In the genomic region with DNA sequence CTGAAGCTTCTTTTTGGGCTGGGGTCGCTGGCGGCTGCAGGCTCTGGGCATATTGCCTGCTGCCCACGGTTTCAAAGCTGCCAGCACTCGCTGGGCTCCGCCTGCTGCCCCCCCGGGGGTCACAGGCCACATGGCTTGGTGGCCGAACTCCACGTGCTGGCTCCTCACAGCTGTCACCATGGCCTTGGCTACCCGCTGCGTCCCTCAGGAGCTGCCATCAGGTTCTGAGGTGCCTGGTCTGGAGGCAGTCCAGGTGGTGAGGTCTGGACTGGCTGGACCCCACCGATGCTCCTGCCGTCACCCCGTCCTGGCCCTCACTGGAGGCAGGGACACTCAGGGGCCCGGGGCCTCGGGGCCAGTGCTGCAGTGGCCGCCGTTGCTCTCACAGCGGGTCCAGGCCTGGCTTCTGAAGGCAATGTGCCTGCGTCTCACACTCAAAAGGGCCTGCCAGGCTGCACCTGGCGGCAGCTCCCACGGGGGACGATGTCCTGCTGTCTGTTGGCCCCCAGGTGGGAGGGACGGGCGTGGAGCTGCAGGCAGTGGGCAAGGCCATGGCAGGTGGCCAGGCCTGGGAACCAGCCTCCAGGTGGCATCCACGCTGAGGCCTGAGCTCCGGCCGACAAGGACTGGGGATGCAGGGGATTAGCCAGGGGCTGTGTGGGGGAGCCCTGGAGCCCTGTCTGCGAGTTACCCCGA, we compare ENCODE assay signal across 18 cellular contexts. TPM values are rescaled to one million over a fixed set of nuclear protein-coding genes. Genes with fewer than 3 reads are reported as not detected.
DNase-seq lines count a peak whose midpoint lies in the region; ATAC-seq, FAIRE-seq and TF ChIP-seq lines count a peak whose summit lies in the region.
"Had no signal": no experiment of that assay in that cellular context is flagged by ENCODE, and none has a peak within 500 bp of the region (broad histone marks: within the 10 kb centered on the region; RNA-seq: fewer than 3 reads in every experiment).

No MANE protein-coding gene starts in this region.

- TF ChIP-seq RAD21 in IMR-90 (IDR thresholded peaks at IDR 0.05; ENCODE audit: low read length) = no peak
- no peak for TF ChIP-seq RAD21 in K562 (CRISPR knock-in tag; conservative IDR thresholded peaks at IDR 0.05 in 1 of 2, IDR thresholded peaks at IDR 0.05 in 1 of 2)

- ATAC-seq in IMR-90 (ENCODE audit: low read depth) (no peak), K562 (no peak), HG03095 (IDR thresholded peaks at IDR 0.05; ENCODE audit: unreplicated experiment) (no peak)
- ATAC-seq: CD8-positive, alpha-beta T cell; GM12878; HCT116 had no signal

- H2AK5ac ChIP-seq in IMR-90 (ENCODE audit: low read depth, low read length) (peak overlapping the region; percentile 49; the same call in 1 of the 2 replicates), neuronal stem cell (ENCODE audit: low read depth, low read length) (no peak overlapping the region)

- H3K23ac ChIP-seq in IMR-90 (ENCODE audit: low read depth, low read length) (no peak overlapping the region), neuronal stem cell (ENCODE audit: low read depth, low read length, poor library complexity) (peak overlapping the region; percentile 73)

- H4K20me1 ChIP-seq in IMR-90 (ENCODE audit: insufficient read depth, low read length) (peaks cover 65% of the 10 kb centered on the region), K562 (replicated peaks; ENCODE audit: control insufficient read depth, insufficient read depth, low read length) (0 out of 2 replicates have a peak, but pooled peaks cover 6% of the 10 kb centered on the region)

- H3K4ac ChIP-seq in IMR-90 (ENCODE audit: low read depth, low read length) (0 out of 2 replicates have a peak overlapping the region, but pooled peaks have one; percentile 28), neuronal stem cell (ENCODE audit: low read length) (no peak overlapping the region)

- H3K18ac ChIP-seq in IMR-90 (ENCODE audit: low read depth, low read length) (no peak overlapping the region), neuronal stem cell (ENCODE audit: low read length) (no peak overlapping the region)

- H3K4me3 Mint-ChIP-seq in endothelial cell (ENCODE audit: unreplicated experiment) = no peak overlapping the region
- H3K4me3 Mint-ChIP-seq: CD14-positive monocyte; CD8-positive, alpha-beta T cell had no signal

- H3K79me2 ChIP-seq in K562 (ENCODE audit: control insufficient read depth, insufficient read depth, low read length) = peaks cover 96% of the 10 kb centered on the region

- H3K27me3 Mint-ChIP-seq in endothelial cell (ENCODE audit: unreplicated experiment) = peaks cover 4% of the 10 kb centered on the region

- H3K9ac ChIP-seq in IMR-90 (ENCODE audit: low read depth, low read length) = no peak overlapping the region
- no peak overlapping the region for H3K9ac ChIP-seq in K562 (ENCODE audit: insufficient read depth in 1 of 2, low read depth in 2 of 2, low read length in 2 of 2)
- H3K9ac ChIP-seq in neuronal stem cell (ENCODE audit: low read depth, low read length, poor library complexity) = no peak overlapping the region
- H3K9ac ChIP-seq: GM23248 had no signal

- DNase-seq in IMR-90 (no peak), K562 (ENCODE audit: extremely low read depth in 1 of 4, low spot score in 3 of 4) (no peak), neuronal stem cell (ENCODE audit: low spot score) (no peak), endothelial cell (ENCODE audit: low spot score) (no peak), NCI-H510A (lab: John Stamatoyannopoulos, UW) (no peak), DMS79 (lab: John Stamatoyannopoulos, UW) (no peak)
- DNase-seq: CD8-positive, alpha-beta T cell; DMS53; GM23248 had no signal

- H2BK120ac ChIP-seq in IMR-90 (ENCODE audit: low read depth, low read length) = peak overlapping the region; percentile 24; the same call in 1 of the 2 replicates
- H2BK120ac ChIP-seq in neuronal stem cell (ENCODE audit: low read depth, low read length) = no peak overlapping the region

- H3K4me3 ChIP-seq in IMR-90 (ENCODE audit: insufficient read depth, low read depth, low read length) (no peak overlapping the region), K562 (no peak overlapping the region), neuronal stem cell (ENCODE audit: low read length in 2 of 2) (no peak overlapping the region)
- H3K4me3 ChIP-seq: GM12878, GM23248 had no signal

- no peak overlapping the region for H3K27ac Mint-ChIP-seq in endothelial cell (ENCODE audit: unreplicated experiment)
- H3K27ac Mint-ChIP-seq: CD14-positive monocyte; CD8-positive, alpha-beta T cell had no signal

- dilution Hi-C loops in IMR-90 (cut with HindIII; ENCODE audit: low sequenced_read_pairs, unreplicated experiment) = no loop called here

- no peak for TF ChIP-seq CTCF in IMR-90 (conservative IDR thresholded peaks at IDR 0.05; ENCODE audit: low read depth, low read length)
- no peak for TF ChIP-seq CTCF in K562 (IDR thresholded peaks at IDR 0.05 in 2 of 3, conservative IDR thresholded peaks at IDR 0.05 in 1 of 3; ENCODE audit: insufficient read depth in 2 of 3, low read depth in 1 of 3, low read length in 3 of 3)
- no peak for TF ChIP-seq CTCF in endothelial cell (IDR thresholded peaks at IDR 0.05; ENCODE audit: unreplicated experiment)

- no peak overlapping the region for H4K5ac ChIP-seq in IMR-90 (ENCODE audit: low read depth, low read length)

- 93% methylated on average over 15 of the region's 29 CpGs; no CpG with 5 or more reads in 1 of the 2 experiments for WGBS in IMR-90 (ENCODE audit: extremely low coverage in 2 of 2, insufficient read length in 1 of 2), 2 experiments
- WGBS in K562 (ENCODE audit: insufficient coverage, low coverage, missing lambda C conversion rate) = 100% methylated on average over 22 of the region's 29 CpGs
- WGBS in neuronal stem cell (ENCODE audit: extremely low coverage in 2 of 2, insufficient read length in 2 of 2, insufficient replicate concordance in 1 of 2), 2 donors = no CpG with 5 or more reads among the region's 29 CpGs

- CTCF ChIA-PET in IMR-90 (lab: Yijun Ruan, JAX) (interaction anchor here (0.6 kb wide), 2 partner anchors 36 to 152 kb away, joined by 3 read pairs; no protein-coding TSS in a partner anchor), K562 (lab: Yijun Ruan, JAX; ENCODE audit: low intra/inter-chr PET ratio) (no interaction called here)

- H2BK12ac ChIP-seq in neuronal stem cell (ENCODE audit: low read length) = no peak overlapping the region

- H3K36me3 Mint-ChIP-seq in endothelial cell (ENCODE audit: low read depth, unreplicated experiment) = peaks cover 3% of the 10 kb centered on the region

- H2BK20ac ChIP-seq in IMR-90 (ENCODE audit: low read depth, low read length) = no peak overlapping the region

- H4K8ac ChIP-seq in IMR-90 (ENCODE audit: low read depth in 2 of 2, low read length in 2 of 2) = no peak overlapping the region
- no peak overlapping the region for H4K8ac ChIP-seq in neuronal stem cell (ENCODE audit: low read depth, low read length)

- peaks cover 4% of the 10 kb centered on the region; the same call in 1 of the 2 replicates for H3K9me1 ChIP-seq in IMR-90 (ENCODE audit: insufficient read depth, low read length)
- H3K9me1 ChIP-seq in K562 (ENCODE audit: control insufficient read depth, insufficient read depth, low read length) = peaks cover 4% of the 10 kb centered on the region

- no peaks in the 10 kb centered on the region for H3K4me1 Mint-ChIP-seq in endothelial cell (ENCODE audit: unreplicated experiment)
- H3K4me1 Mint-ChIP-seq: CD14-positive monocyte had no signal

- H3K36me3 ChIP-seq in IMR-90 (ENCODE audit: control insufficient read depth, insufficient read depth, low read length) (peaks cover 15% of the 10 kb centered on the region), K562 (ENCODE audit: control insufficient read depth, insufficient read depth, low read length) (peaks cover 68% of the 10 kb centered on the region; the same call in 1 of the 3 replicates), neuronal stem cell (replicated peaks in 1 of 2; ENCODE audit: control insufficient read depth in 2 of 2, insufficient read depth in 2 of 2, low read length in 2 of 2) (peaks cover 5 to 6% of the 10 kb centered on the region in 2 donors)

- H3K14ac ChIP-seq in IMR-90 (replicated peaks; ENCODE audit: low read depth, low read length) (no peak overlapping the region), neuronal stem cell (ENCODE audit: low read length) (no peak overlapping the region)

- TF ChIP-seq POLR2A in IMR-90 (IDR thresholded peaks at IDR 0.05; ENCODE audit: low read depth, low read length) (no peak), K562 (conservative IDR thresholded peaks at IDR 0.05) (no peak)

- peak overlapping the region; percentile 72 for H2AK9ac ChIP-seq in IMR-90 (replicated peaks; ENCODE audit: low read depth, low read length, poor library complexity)

- no peak for FAIRE-seq in K562 (lab: Jason Lieb, UNC)
- FAIRE-seq: A204.1, GM12878, GM18507, H54 had no signal

- peaks cover 17 to 64% of the 10 kb centered on the region in 2 experiments for H3K79me1 ChIP-seq in IMR-90 (ENCODE audit: low read depth in 1 of 2, low read length in 2 of 2)
- peaks cover 42% of the 10 kb centered on the region for H3K79me1 ChIP-seq in neuronal stem cell (ENCODE audit: low read depth, low read length)

- in situ Hi-C loops in IMR-90 (cut with MboI; ENCODE audit: low sequenced_read_pairs) (no loop called here), K562 (cut with MboI) (no loop called here)

- intact Hi-C loops in IMR-90 (cut with micrococcal nuclease) = no loop called here
- intact Hi-C loops in K562 (cut with micrococcal nuclease) = no loop called here

- H4K91ac ChIP-seq in IMR-90 (ENCODE audit: insufficient read depth, low read depth, low read length) (no peak overlapping the region), neuronal stem cell (ENCODE audit: low read depth, low read length, poor library complexity) (no peak overlapping the region)

- no peak overlapping the region for H3K27ac ChIP-seq in IMR-90 (ENCODE audit: insufficient read depth, low read length)
- H3K27ac ChIP-seq in K562 (ENCODE audit: extremely low read depth, low read depth, low read length) = no peak overlapping the region
- H3K27ac ChIP-seq in neuronal stem cell (replicated peaks; ENCODE audit: low read length) = no peak overlapping the region
- H3K27ac ChIP-seq: GM23248, HL-60 had no signal

- no peaks in the 10 kb centered on the region for H3K27me3 ChIP-seq in IMR-90 (ENCODE audit: control insufficient read depth, insufficient read depth, low read length)
- no peaks in the 10 kb centered on the region for H3K27me3 ChIP-seq in K562 (ENCODE audit: control insufficient read depth in 2 of 2, insufficient read depth in 2 of 2, low read length in 2 of 2)
- H3K27me3 ChIP-seq in neuronal stem cell (ENCODE audit: control insufficient read depth in 3 of 3, insufficient read depth in 3 of 3, low read depth in 1 of 3, low read length in 3 of 3) = no peaks in the 10 kb centered on the region

- peaks cover 15% of the 10 kb centered on the region for H3K4me1 ChIP-seq in IMR-90 (ENCODE audit: control insufficient read depth, insufficient read depth, low read length)
- peaks cover 0 to 79% of the 10 kb centered on the region in 2 experiments; a peak in 3 of 5 replicates for H3K4me1 ChIP-seq in K562 (replicated peaks in 1 of 2; ENCODE audit: control insufficient read depth in 2 of 2, insufficient read depth in 2 of 2, low read length in 2 of 2)
- H3K4me1 ChIP-seq in neuronal stem cell (ENCODE audit: control insufficient read depth in 2 of 2, insufficient read depth in 1 of 2, low read depth in 1 of 2, low read length in 2 of 2) = no peaks in the 10 kb centered on the region

- H3K4me2 ChIP-seq in IMR-90 (ENCODE audit: low read depth, low read length) = no peak overlapping the region
- no peak overlapping the region for H3K4me2 ChIP-seq in K562 (ENCODE audit: insufficient read depth, low read length)
- H3K4me2 ChIP-seq in neuronal stem cell (ENCODE audit: insufficient read depth, low read length, poor library complexity, severe bottlenecking) = no peak overlapping the region

- no peak overlapping the region for H3K56ac ChIP-seq in IMR-90 (ENCODE audit: extremely low read depth, insufficient read depth, low read length)

- H2AFZ ChIP-seq in IMR-90 (replicated peaks; ENCODE audit: low read length, poor library complexity) = peak overlapping the region; percentile 23
- H2AFZ ChIP-seq in K562 (ENCODE audit: low read depth, low read length) = no peak overlapping the region
- H2AFZ ChIP-seq in neuronal stem cell (ENCODE audit: low read length) = no peak overlapping the region
- H2AFZ ChIP-seq: GM23248 had no signal

- BruUV-seq in IMR-90 (replicated peaks; lab: Mats Ljungman, UMichigan) (no TSS peak), K562 (replicated peaks; lab: Mats Ljungman, UMichigan) (no TSS peak)

- no peaks in the 10 kb centered on the region for H3K9me3 ChIP-seq in IMR-90 (ENCODE audit: control insufficient read depth, insufficient read depth, low read length)
- H3K9me3 ChIP-seq in K562 (replicated peaks; ENCODE audit: control insufficient read depth, insufficient read depth, low read depth, low read length) = no peaks in the 10 kb centered on the region
- peaks cover 0 to 2% of the 10 kb centered on the region in 2 donors for H3K9me3 ChIP-seq in neuronal stem cell (replicated peaks in 1 of 2; ENCODE audit: control insufficient read depth in 2 of 2, insufficient read depth in 1 of 2, low read depth in 1 of 2, low read length in 2 of 2)

- H2BK5ac ChIP-seq in IMR-90 (ENCODE audit: low read depth, low read length, poor library complexity, severe bottlenecking) (peak overlapping the region; percentile 45), neuronal stem cell (ENCODE audit: low read length) (peak overlapping the region; percentile 53)

- H2BK15ac ChIP-seq in IMR-90 (ENCODE audit: low read depth, low read length) (no peak overlapping the region; the same call in 2 of the 3 replicates), neuronal stem cell (ENCODE audit: low read length) (no peak overlapping the region)

- POLR2A ChIA-PET in IMR-90 (lab: Charles Lee; ENCODE audit: unreplicated experiment) (no interaction called here), K562 (lab: Yijun Ruan, JAX) (interaction anchor here (0.6 kb wide), 1 partner anchor 14 kb away, joined by 4 read pairs; the partner anchor contains the start of gene CAPN15)

- TF ChIP-seq EP300 in K562 (IDR thresholded peaks at IDR 0.05; ENCODE audit: low read length) = no peak

- no peaks in the 10 kb centered on the region for H3K9me3 Mint-ChIP-seq in endothelial cell (ENCODE audit: unreplicated experiment)
- H3K9me3 Mint-ChIP-seq: CD14-positive monocyte; CD8-positive, alpha-beta T cell had no signal

RNA-seq across cellular contexts. Expression of gene CAPN15, which starts 13.3 kb away (rescaled TPM):
- total RNA-seq in IMR-90 (2012; rRNA removed) (9.3 and 11.4 TPM in 2 replicates), K562 (2014; rRNA removed) (63.2 and 81.8 TPM in 2 replicates), K562 (2014; rRNA removed; fragmentation: Illumina TruSeq; extraction: Trizol) (4.2 and 4.3 TPM in 2 replicates), K562 (2015; rRNA removed; fragmentation: Illumina TruSeq; extraction: Trizol) (26.1 and 28.1 TPM in 2 replicates), K562 (2021) (105 and 111 TPM in 2 replicates), endothelial cell (ENCODE audit: unreplicated experiment) (49.0 TPM)
- polyA plus RNA-seq in IMR-90 (2012; rRNA removed) (24.3 and 36.0 TPM in 2 replicates), K562 (2011; rRNA removed) (14.2 and 20.5 TPM in 2 replicates), K562 (2014; fragmentation: Illumina TruSeq; extraction: Trizol) (4.9 and 23.2 TPM in 2 replicates), K562 (2014; fragmentation: Nextera tagmentation; extraction: Ambion mirVana) (under 1 TPM; 0.62 to 0.77 TPM), K562 (2014; rRNA removed) (50.2 and 52.3 TPM in 2 replicates)
- polyA plus RNA-seq in IMR-90 (2012; cell fraction: cytosol; rRNA removed) = 13.9 and 31.3 TPM in 2 replicates
- 73.5 and 220 TPM in 2 replicates for polyA plus RNA-seq in IMR-90 (2012; cell fraction: nucleus; rRNA removed; ENCODE audit: low replicate concordance)
- 95.0 and 335 TPM in 2 replicates for total RNA-seq in K562 (2011; cell fraction: chromatin; rRNA removed; ENCODE audit: low replicate concordance)
- total RNA-seq in K562 (2011; cell fraction: nucleolus; rRNA removed) = 221 and 227 TPM in 2 replicates
- 99.2 and 108 TPM in 2 replicates for total RNA-seq in K562 (2011; cell fraction: nucleoplasm; rRNA removed)
- 20.0 and 89.6 TPM in 2 replicates for polyA plus RNA-seq in K562 (2011; cell fraction: cytosol; rRNA removed)
- 120 and 194 TPM in 2 replicates for polyA plus RNA-seq in K562 (2011; cell fraction: nucleus; rRNA removed)
- 43.4 and 45.5 TPM in 2 replicates for polyA plus RNA-seq in K562 (2012)
- polyA minus RNA-seq in K562 (2011; rRNA and poly(A)+ RNA removed) = 5.4 and 12.8 TPM in 2 replicates
- polyA minus RNA-seq in K562 (2011; cell fraction: cytosol; rRNA and poly(A)+ RNA removed) = 69.7 and 71.5 TPM in 2 replicates
- 29.7 and 35.1 TPM in 2 replicates for polyA minus RNA-seq in K562 (2011; cell fraction: nucleus; rRNA and poly(A)+ RNA removed)
- 19.7 TPM for polyA plus RNA-seq in neuronal stem cell (2013, experiment 1 of 2)
- 19.6 TPM for polyA plus RNA-seq in neuronal stem cell (2013, experiment 2 of 2)

RNA-seq across cellular contexts. Expression of gene PRR35, which starts 19.4 kb away (rescaled TPM):
- total RNA-seq in IMR-90 (2012; rRNA removed) (not detected in 2 replicates), K562 (2014; rRNA removed) (0.41 and 0.45 TPM in 2 replicates), K562 (2014; rRNA removed; fragmentation: Illumina TruSeq; extraction: Trizol) (not detected in 2 replicates), K562 (2015; rRNA removed; fragmentation: Illumina TruSeq; extraction: Trizol) (0.08 TPM in 1 of 2 replicates, not detected in the other), K562 (2021) (0.18 and 0.42 TPM in 2 replicates), endothelial cell (ENCODE audit: unreplicated experiment) (not detected)
- polyA plus RNA-seq in IMR-90 (2012; rRNA removed) (not detected in 2 replicates), K562 (2011; rRNA removed) (0.09 and 0.17 TPM in 2 replicates), K562 (2014; fragmentation: Illumina TruSeq; extraction: Trizol) (0.07 TPM in 1 of 2 replicates, not detected in the other), K562 (2014; fragmentation: Nextera tagmentation; extraction: Ambion mirVana) (not detected), K562 (2014; rRNA removed) (0.15 and 0.24 TPM in 2 replicates)
- not detected in 2 replicates for polyA plus RNA-seq in IMR-90 (2012; cell fraction: cytosol; rRNA removed)
- polyA plus RNA-seq in IMR-90 (2012; cell fraction: nucleus; rRNA removed; ENCODE audit: low replicate concordance) = 0.05 and 0.09 TPM in 2 replicates
- 0.18 and 0.79 TPM in 2 replicates for total RNA-seq in K562 (2011; cell fraction: chromatin; rRNA removed; ENCODE audit: low replicate concordance)
- 0.66 and 1.3 TPM in 2 replicates for total RNA-seq in K562 (2011; cell fraction: nucleolus; rRNA removed)
- 0.29 and 0.53 TPM in 2 replicates for total RNA-seq in K562 (2011; cell fraction: nucleoplasm; rRNA removed)
- polyA plus RNA-seq in K562 (2011; cell fraction: cytosol; rRNA removed) = 0.07 and 1.2 TPM in 2 replicates
- polyA plus RNA-seq in K562 (2011; cell fraction: nucleus; rRNA removed) = 0.20 and 2.2 TPM in 2 replicates
- 0.09 and 0.14 TPM in 2 replicates for polyA plus RNA-seq in K562 (2012)
- polyA minus RNA-seq in K562 (2011; rRNA and poly(A)+ RNA removed) = not detected in 2 replicates
- polyA minus RNA-seq in K562 (2011; cell fraction: cytosol; rRNA and poly(A)+ RNA removed) = not detected in 2 replicates
- polyA minus RNA-seq in K562 (2011; cell fraction: nucleus; rRNA and poly(A)+ RNA removed) = 0.27 TPM in 1 of 2 replicates, not detected in the other
- polyA plus RNA-seq in neuronal stem cell (2013, experiment 1 of 2) = 0.17 TPM
- 0.21 TPM for polyA plus RNA-seq in neuronal stem cell (2013, experiment 2 of 2)
- total RNA-seq: CD8-positive, alpha-beta T cell; GM12878; GM23248 had no signal
- polyA plus RNA-seq: BJ, CD14-positive monocyte, GM12878, GM23248 had no signal

RNA-seq across cellular contexts. Expression of gene NHLRC4, which starts 26.0 kb away (rescaled TPM):
- total RNA-seq in IMR-90 (2012; rRNA removed) (0.56 and 0.72 TPM in 2 replicates), K562 (2014; rRNA removed) (2.6 and 3.1 TPM in 2 replicates), K562 (2014; rRNA removed; fragmentation: Illumina TruSeq; extraction: Trizol) (0.47 and 0.48 TPM in 2 replicates), K562 (2015; rRNA removed; fragmentation: Illumina TruSeq; extraction: Trizol) (1.2 and 1.3 TPM in 2 replicates), K562 (2021) (2.0 and 3.0 TPM in 2 replicates), endothelial cell (ENCODE audit: unreplicated experiment) (0.69 TPM)
- polyA plus RNA-seq in IMR-90 (2012; rRNA removed) (0.65 and 0.84 TPM in 2 replicates), K562 (2011; rRNA removed) (1.3 and 1.7 TPM in 2 replicates), K562 (2014; fragmentation: Illumina TruSeq; extraction: Trizol) (0.24 and 1.1 TPM in 2 replicates), K562 (2014; fragmentation: Nextera tagmentation; extraction: Ambion mirVana) (not detected), K562 (2014; rRNA removed) (3.2 and 3.7 TPM in 2 replicates)
- polyA plus RNA-seq in IMR-90 (2012; cell fraction: cytosol; rRNA removed) = 0.76 and 1.4 TPM in 2 replicates
- polyA plus RNA-seq in IMR-90 (2012; cell fraction: nucleus; rRNA removed; ENCODE audit: low replicate concordance) = 1.3 and 2.4 TPM in 2 replicates
- total RNA-seq in K562 (2011; cell fraction: chromatin; rRNA removed; ENCODE audit: low replicate concordance) = 3.1 and 8.5 TPM in 2 replicates
- total RNA-seq in K562 (2011; cell fraction: nucleolus; rRNA removed) = 8.4 and 8.8 TPM in 2 replicates
- total RNA-seq in K562 (2011; cell fraction: nucleoplasm; rRNA removed) = 5.0 TPM in 2 replicates
- polyA plus RNA-seq in K562 (2011; cell fraction: cytosol; rRNA removed) = 2.0 and 4.5 TPM in 2 replicates
- polyA plus RNA-seq in K562 (2011; cell fraction: nucleus; rRNA removed) = 6.2 and 8.3 TPM in 2 replicates
- 1.7 and 7.2 TPM in 2 replicates for polyA plus RNA-seq in K562 (2012)
- polyA minus RNA-seq in K562 (2011; rRNA and poly(A)+ RNA removed) = 0.39 and 0.51 TPM in 2 replicates
- polyA minus RNA-seq in K562 (2011; cell fraction: cytosol; rRNA and poly(A)+ RNA removed) = 1.3 TPM in 1 of 2 replicates, not detected in the other
- 6.5 and 8.1 TPM in 2 replicates for polyA minus RNA-seq in K562 (2011; cell fraction: nucleus; rRNA and poly(A)+ RNA removed)
- polyA plus RNA-seq in neuronal stem cell (2013, experiment 1 of 2) = 0.04 TPM
- 0.04 TPM for polyA plus RNA-seq in neuronal stem cell (2013, experiment 2 of 2)

RNA-seq across cellular contexts. Expression of gene PIGQ, which starts 29.0 kb away (rescaled TPM):
- total RNA-seq in IMR-90 (2012; rRNA removed) = 5.9 and 7.2 TPM in 2 replicates
- polyA plus RNA-seq in IMR-90 (2012; rRNA removed) = 36.8 and 40.5 TPM in 2 replicates
- polyA plus RNA-seq in IMR-90 (2012; cell fraction: cytosol; rRNA removed) = 16.5 and 38.0 TPM in 2 replicates
- polyA plus RNA-seq in IMR-90 (2012; cell fraction: nucleus; rRNA removed; ENCODE audit: low replicate concordance) = 111 and 325 TPM in 2 replicates
- 51.8 and 208 TPM in 2 replicates for total RNA-seq in K562 (2011; cell fraction: chromatin; rRNA removed; ENCODE audit: low replicate concordance)
- total RNA-seq in K562 (2011; cell fraction: nucleolus; rRNA removed) = 193 and 220 TPM in 2 replicates
- total RNA-seq in K562 (2011; cell fraction: nucleoplasm; rRNA removed) = 84.0 and 92.9 TPM in 2 replicates
- total RNA-seq in K562 (2014; rRNA removed) = 30.7 and 36.1 TPM in 2 replicates
- total RNA-seq in K562 (2014; rRNA removed; fragmentation: Illumina TruSeq; extraction: Trizol) = 2.3 and 3.4 TPM in 2 replicates
- total RNA-seq in K562 (2015; rRNA removed; fragmentation: Illumina TruSeq; extraction: Trizol) = 14.1 and 14.3 TPM in 2 replicates
- total RNA-seq in K562 (2021) = 43.7 and 49.6 TPM in 2 replicates
- polyA plus RNA-seq in K562 (2011; rRNA removed) = 11.2 and 19.4 TPM in 2 replicates
- 15.7 and 51.3 TPM in 2 replicates for polyA plus RNA-seq in K562 (2011; cell fraction: cytosol; rRNA removed)
- 84.7 and 175 TPM in 2 replicates for polyA plus RNA-seq in K562 (2011; cell fraction: nucleus; rRNA removed)
- 22.2 and 33.3 TPM in 2 replicates for polyA plus RNA-seq in K562 (2012)
- polyA plus RNA-seq in K562 (2014; fragmentation: Illumina TruSeq; extraction: Trizol) = 11.7 and 21.9 TPM in 2 replicates
- 1 to 10 TPM in 1 of 2 experiments, under 1 TPM in 1; 0.20 to 2.5 TPM for polyA plus RNA-seq in K562 (2014; fragmentation: Nextera tagmentation; extraction: Ambion mirVana)
- 42.1 and 42.3 TPM in 2 replicates for polyA plus RNA-seq in K562 (2014; rRNA removed)
- 9.6 and 17.9 TPM in 2 replicates for polyA minus RNA-seq in K562 (2011; rRNA and poly(A)+ RNA removed)
- polyA minus RNA-seq in K562 (2011; cell fraction: cytosol; rRNA and poly(A)+ RNA removed) = 11.2 and 15.5 TPM in 2 replicates
- polyA minus RNA-seq in K562 (2011; cell fraction: nucleus; rRNA and poly(A)+ RNA removed) = 33.2 and 44.4 TPM in 2 replicates
- 23.9 TPM for polyA plus RNA-seq in neuronal stem cell (2013, experiment 1 of 2)
- 22.8 TPM for polyA plus RNA-seq in neuronal stem cell (2013, experiment 2 of 2)
- 38.4 TPM for total RNA-seq in endothelial cell (ENCODE audit: unreplicated experiment)

RNA-seq across cellular contexts. Expression of gene RAB40C, which starts 49.1 kb away (rescaled TPM):
- total RNA-seq in IMR-90 (2012; rRNA removed) (6.8 and 6.9 TPM in 2 replicates), K562 (2014; rRNA removed) (22.3 and 26.0 TPM in 2 replicates), K562 (2014; rRNA removed; fragmentation: Illumina TruSeq; extraction: Trizol) (1.9 and 2.5 TPM in 2 replicates), K562 (2015; rRNA removed; fragmentation: Illumina TruSeq; extraction: Trizol) (10.1 and 11.4 TPM in 2 replicates), K562 (2021) (23.4 and 25.3 TPM in 2 replicates), endothelial cell (ENCODE audit: unreplicated experiment) (18.5 TPM)
- polyA plus RNA-seq in IMR-90 (2012; rRNA removed) (13.7 and 15.3 TPM in 2 replicates), K562 (2011; rRNA removed) (8.7 and 10.9 TPM in 2 replicates), K562 (2014; fragmentation: Illumina TruSeq; extraction: Trizol) (5.6 and 13.3 TPM in 2 replicates), K562 (2014; fragmentation: Nextera tagmentation; extraction: Ambion mirVana) (under 1 TPM; 0.17 to 0.50 TPM), K562 (2014; rRNA removed) (20.9 and 22.3 TPM in 2 replicates)
- polyA plus RNA-seq in IMR-90 (2012; cell fraction: cytosol; rRNA removed) = 11.0 and 21.8 TPM in 2 replicates
- polyA plus RNA-seq in IMR-90 (2012; cell fraction: nucleus; rRNA removed; ENCODE audit: low replicate concordance) = 26.4 and 67.6 TPM in 2 replicates
- 10.6 and 36.6 TPM in 2 replicates for total RNA-seq in K562 (2011; cell fraction: chromatin; rRNA removed; ENCODE audit: low replicate concordance)
- 24.2 and 24.8 TPM in 2 replicates for total RNA-seq in K562 (2011; cell fraction: nucleolus; rRNA removed)
- total RNA-seq in K562 (2011; cell fraction: nucleoplasm; rRNA removed) = 15.5 and 15.6 TPM in 2 replicates
- polyA plus RNA-seq in K562 (2011; cell fraction: cytosol; rRNA removed) = 15.6 and 35.2 TPM in 2 replicates
- polyA plus RNA-seq in K562 (2011; cell fraction: nucleus; rRNA removed) = 22.1 and 35.1 TPM in 2 replicates
- 15.7 and 28.1 TPM in 2 replicates for polyA plus RNA-seq in K562 (2012)
- polyA minus RNA-seq in K562 (2011; rRNA and poly(A)+ RNA removed) = 2.9 and 5.0 TPM in 2 replicates
- 10.3 and 15.5 TPM in 2 replicates for polyA minus RNA-seq in K562 (2011; cell fraction: cytosol; rRNA and poly(A)+ RNA removed)
- 4.8 and 5.1 TPM in 2 replicates for polyA minus RNA-seq in K562 (2011; cell fraction: nucleus; rRNA and poly(A)+ RNA removed)
- polyA plus RNA-seq in neuronal stem cell (2013, experiment 1 of 2) = 20.5 TPM
- polyA plus RNA-seq in neuronal stem cell (2013, experiment 2 of 2) = 19.4 TPM
